Comparison of ENCODE assay signal across 9 cellular contexts in genomic region chr5:93359296-93359957, GRCh38.
A peak's percentile ranks its signal among the peaks of the same experiment; 100 is the strongest.
DNase-seq lines count a peak whose midpoint lies in the region; ATAC-seq and TF ChIP-seq lines count a peak whose summit lies in the region.
"Had no signal": no experiment of that assay in that cellular context is flagged by ENCODE, and none has a peak within 500 bp of the region (broad histone marks: within the 10 kb centered on the region; RNA-seq: fewer than 3 reads in every experiment).

No MANE protein-coding gene starts in this region.

- no peaks in the 10 kb centered on the region for H3K36me3 ChIP-seq in HEK293 (ENCODE audit: control insufficient read depth in 2 of 2, insufficient read depth in 1 of 2, low read length in 2 of 2)
- H3K36me3 ChIP-seq in parathyroid adenoma (ENCODE audit: control insufficient read depth, insufficient read depth, low read length), result no peaks in the 10 kb centered on the region
- H3K36me3 ChIP-seq in Peyer's patch, result no peaks in the 10 kb centered on the region

- peak; percentile 63 for DNase-seq in RPMI7951 (ENCODE audit: low read depth)
- peak; percentile 82 for DNase-seq in fibroblast of mammary gland (ENCODE audit: low read depth)
- DNase-seq in activated naive CD4-positive, alpha-beta T cell treated with anti-CD3 and anti-CD28 coated beads, Interleukin-2, amount 10 ng/mL, durations not matched to agents 7 days and 5 days, result no peak
- DNase-seq in G401 (ENCODE audit: low spot score), result no peak
- no peak for DNase-seq in Peyer's patch

- H3K79me2 ChIP-seq in parathyroid adenoma, result no peaks in the 10 kb centered on the region

- no peak overlapping the region for H3K4me3 Mint-ChIP-seq in activated naive CD4-positive, alpha-beta T cell treated with anti-CD3 and anti-CD28 coated beads, Interleukin-2, amount 10 ng/mL, durations not matched to agents 7 days and 5 days
- H3K4me3 Mint-ChIP-seq: activated naive CD4-positive, alpha-beta T cell treated with anti-CD3 and anti-CD28 coated beads, Interleukin-2, amount 50 U/mL, for 24 hours had no signal

- H3K9me3 ChIP-seq in HEK293 (ENCODE audit: control insufficient read depth, insufficient read depth, low read depth, low read length) (no peaks in the 10 kb centered on the region), parathyroid adenoma (ENCODE audit: control insufficient read depth, low read length) (no peaks in the 10 kb centered on the region), Peyer's patch (no peaks in the 10 kb centered on the region)

- H3K9ac ChIP-seq in parathyroid adenoma, result no peak overlapping the region

- no peak overlapping the region for H3K4me2 ChIP-seq in parathyroid adenoma (ENCODE audit: low read length)

- no peaks in the 10 kb centered on the region for H3K4me1 Mint-ChIP-seq in activated naive CD4-positive, alpha-beta T cell treated with anti-CD3 and anti-CD28 coated beads, Interleukin-2, amount 10 ng/mL, durations not matched to agents 7 days and 5 days
- H3K4me1 Mint-ChIP-seq: activated naive CD4-positive, alpha-beta T cell treated with anti-CD3 and anti-CD28 coated beads, Interleukin-2, amount 50 U/mL, for 24 hours had no signal

- CTCF ChIA-PET in HEK293 (lab: Yijun Ruan, JAX), result interaction anchor here (0.6 to 1.0 kb wide), 3 partner anchors 24 to 194 kb away, joined by 3 to 7 read pairs (median 4); no protein-coding TSS in a partner anchor
- CTCF ChIA-PET in activated naive CD4-positive, alpha-beta T cell treated with anti-CD3 and anti-CD28 coated beads, Interleukin-2, amount 10 ng/mL, durations not matched to agents 7 days and 5 days (lab: Charles Lee), result no interaction called here

- ATAC-seq in GM21515 (IDR thresholded peaks at IDR 0.05; ENCODE audit: unreplicated experiment), result no peak

- no peaks in the 10 kb centered on the region for H3K9me3 Mint-ChIP-seq in activated naive CD4-positive, alpha-beta T cell treated with anti-CD3 and anti-CD28 coated beads, Interleukin-2, amount 10 ng/mL, durations not matched to agents 7 days and 5 days
- H3K9me3 Mint-ChIP-seq: activated naive CD4-positive, alpha-beta T cell treated with anti-CD3 and anti-CD28 coated beads, Interleukin-2, amount 50 U/mL, for 24 hours had no signal

- H3K27me3 ChIP-seq in parathyroid adenoma (ENCODE audit: control insufficient read depth, insufficient read depth, low read length) (no peaks in the 10 kb centered on the region), Peyer's patch (no peaks in the 10 kb centered on the region)

- H3K27ac Mint-ChIP-seq in activated naive CD4-positive, alpha-beta T cell treated with anti-CD3 and anti-CD28 coated beads, Interleukin-2, amount 10 ng/mL, durations not matched to agents 7 days and 5 days, result no peak overlapping the region
- H3K27ac Mint-ChIP-seq: activated naive CD4-positive, alpha-beta T cell treated with anti-CD3 and anti-CD28 coated beads, Interleukin-2, amount 50 U/mL, for 24 hours had no signal

- POLR2A ChIA-PET in HEK293 (lab: Yijun Ruan, JAX), result no interaction called here

- H3K4me1 ChIP-seq in HEK293 (ENCODE audit: control insufficient read depth, insufficient read depth, low read length) (peaks cover 11% of the 10 kb centered on the region), parathyroid adenoma (no peaks in the 10 kb centered on the region), Peyer's patch (no peaks in the 10 kb centered on the region)

- TF ChIP-seq POLR2A in Peyer's patch (IDR thresholded peaks at IDR 0.05), result no peak

- in situ Hi-C loops in G401 (cut with HindIII; ENCODE audit: low sequenced_read_pairs), result no loop called here

- H2AFZ ChIP-seq in parathyroid adenoma, result no peak overlapping the region

- TF ChIP-seq CTCF in HEK293 (tag by site-specific recombination; IDR thresholded peaks at IDR 0.05), result no peak
- TF ChIP-seq CTCF in fibroblast of mammary gland (conservative IDR thresholded peaks at IDR 0.05; ENCODE audit: control insufficient read depth, insufficient read depth, low read depth, low read length), result no peak
- no peak for TF ChIP-seq CTCF in parathyroid adenoma (IDR thresholded peaks at IDR 0.05)
- no peak for TF ChIP-seq CTCF in Peyer's patch (IDR thresholded peaks at IDR 0.05)

- H3K27me3 Mint-ChIP-seq in activated naive CD4-positive, alpha-beta T cell treated with anti-CD3 and anti-CD28 coated beads, Interleukin-2, amount 10 ng/mL, durations not matched to agents 7 days and 5 days, result no peaks in the 10 kb centered on the region
- H3K27me3 Mint-ChIP-seq: activated naive CD4-positive, alpha-beta T cell treated with anti-CD3 and anti-CD28 coated beads, Interleukin-2, amount 50 U/mL, for 24 hours had no signal

- H3K27ac ChIP-seq in HEK293 (ENCODE audit: extremely low read depth, low read depth, low read length), result peak overlapping the region; percentile 27
- peak overlapping the region; percentile 9 for H3K27ac ChIP-seq in parathyroid adenoma
- no peak overlapping the region for H3K27ac ChIP-seq in Peyer's patch

- H3K4me3 ChIP-seq in HEK293 (ENCODE audit: low read depth, low read length), result no peak overlapping the region
- no peak overlapping the region for H3K4me3 ChIP-seq in fibroblast of mammary gland (ENCODE audit: control insufficient read depth, low read depth, low read length)
- no peak overlapping the region for H3K4me3 ChIP-seq in parathyroid adenoma (ENCODE audit: low read depth, low read length)
- no peak overlapping the region for H3K4me3 ChIP-seq in Peyer's patch

- no peaks in the 10 kb centered on the region for H3K36me3 Mint-ChIP-seq in activated naive CD4-positive, alpha-beta T cell treated with anti-CD3 and anti-CD28 coated beads, Interleukin-2, amount 10 ng/mL, durations not matched to agents 7 days and 5 days
- H3K36me3 Mint-ChIP-seq: activated naive CD4-positive, alpha-beta T cell treated with anti-CD3 and anti-CD28 coated beads, Interleukin-2, amount 50 U/mL, for 24 hours had no signal

TF ChIP-seq in HEK293, 187 proteins besides CTCF, POLR2A, EP300 and RAD21 (continues in another document):
- TF ChIP-seq ZNF239 (tag by site-specific recombination; IDR thresholded peaks at IDR 0.05), result 0 out of 2 replicates have a peak, but pooled peaks have one; percentile 16
- TF ChIP-seq ZNF302 (tag by site-specific recombination; IDR thresholded peaks at IDR 0.05; ENCODE audit: low read depth), result 0 out of 2 replicates have a peak, but pooled peaks have one; percentile 16
- 0 out of 2 replicates have a peak, but pooled peaks have one; percentile 32 for TF ChIP-seq ZNF501 (tag by site-specific recombination; IDR thresholded peaks at IDR 0.05)
- peak; percentile 9; the same call in 1 of the 2 replicates for TF ChIP-seq GLIS1 (tag by site-specific recombination; IDR thresholded peaks at IDR 0.05)
- TF ChIP-seq ZNF398 (tag by site-specific recombination; IDR thresholded peaks at IDR 0.05), result peak; percentile 80
- TF ChIP-seq FEZF1 (tag by site-specific recombination; IDR thresholded peaks at IDR 0.05), result peak; percentile 98
- no peak for TF ChIP-seq BCL11B (tag by site-specific recombination; IDR thresholded peaks at IDR 0.05; ENCODE audit: low read depth)
- TF ChIP-seq ZNF341 (tag by site-specific recombination; IDR thresholded peaks at IDR 0.05; ENCODE audit: low read depth), result 0 out of 2 replicates have a peak, but pooled peaks have one; percentile 11
- TF ChIP-seq, protein P1, sequence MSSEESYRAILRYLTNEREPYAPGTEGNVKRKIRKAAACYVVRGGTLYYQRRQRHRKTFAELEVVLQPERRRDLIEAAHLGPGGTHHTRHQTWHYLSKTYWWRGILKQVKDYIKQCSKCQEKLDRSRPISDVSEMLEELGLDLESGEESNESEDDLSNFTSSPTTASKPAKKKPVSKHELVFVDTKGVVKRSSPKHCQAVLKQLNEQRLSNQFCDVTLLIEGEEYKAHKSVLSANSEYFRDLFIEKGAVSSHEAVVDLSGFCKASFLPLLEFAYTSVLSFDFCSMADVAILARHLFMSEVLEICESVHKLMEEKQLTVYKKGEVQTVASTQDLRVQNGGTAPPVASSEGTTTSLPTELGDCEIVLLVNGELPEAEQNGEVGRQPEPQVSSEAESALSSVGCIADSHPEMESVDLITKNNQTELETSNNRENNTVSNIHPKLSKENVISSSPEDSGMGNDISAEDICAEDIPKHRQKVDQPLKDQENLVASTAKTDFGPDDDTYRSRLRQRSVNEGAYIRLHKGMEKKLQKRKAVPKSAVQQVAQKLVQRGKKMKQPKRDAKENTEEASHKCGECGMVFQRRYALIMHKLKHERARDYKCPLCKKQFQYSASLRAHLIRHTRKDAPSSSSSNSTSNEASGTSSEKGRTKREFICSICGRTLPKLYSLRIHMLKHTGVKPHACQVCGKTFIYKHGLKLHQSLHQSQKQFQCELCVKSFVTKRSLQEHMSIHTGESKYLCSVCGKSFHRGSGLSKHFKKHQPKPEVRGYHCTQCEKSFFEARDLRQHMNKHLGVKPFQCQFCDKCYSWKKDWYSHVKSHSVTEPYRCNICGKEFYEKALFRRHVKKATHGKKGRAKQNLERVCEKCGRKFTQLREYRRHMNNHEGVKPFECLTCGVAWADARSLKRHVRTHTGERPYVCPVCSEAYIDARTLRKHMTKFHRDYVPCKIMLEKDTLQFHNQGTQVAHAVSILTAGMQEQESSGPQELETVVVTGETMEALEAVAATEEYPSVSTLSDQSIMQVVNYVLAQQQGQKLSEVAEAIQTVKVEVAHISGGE (tag by site-specific recombination; conservative IDR thresholded peaks at IDR 0.05; ENCODE audit: low read depth), result peak; percentile 1; the same call in 1 of the 2 replicates

Comparison
In these comparisons a context has a peak if more than half of its experiments do, and no peak if none do; other contexts are left out.
1. H3K27ac ChIP-seq: peak in HEK293 (single experiment) and parathyroid adenoma (single experiment); none in Peyer's patch (0 of 4).
2. DNase-seq: peak in RPMI7951 (single experiment) and fibroblast of mammary gland (single experiment); none in activated naive CD4-positive, alpha-beta T cell treated with anti-CD3 and anti-CD28 coated beads, Interleukin-2, amount 10 ng/mL, durations not matched to agents 7 days and 5 days (single experiment), G401 (single experiment) and Peyer's patch (0 of 3).